8 cellular contexts compared by ENCODE assay signal in genomic region chr16:66521951-66522771, GRCh38. TPM values are rescaled to one million over a fixed set of nuclear protein-coding genes. Genes with fewer than 3 reads are reported as not detected.
A peak's percentile ranks its signal among the peaks of the same experiment; 100 is the strongest.
DNase-seq lines count a peak whose midpoint lies in the region; ATAC-seq, FAIRE-seq and TF ChIP-seq lines count a peak whose summit lies in the region.

No MANE protein-coding gene starts in this region.

- intact Hi-C loops in HepG2 (cut with micrococcal nuclease; ENCODE audit: unreplicated experiment) (no loop called here), dorsolateral prefrontal cortex (cut with DNase I) (no loop called here), psoas muscle (cut with DNase I) (no loop called here)

- no peak for TF ChIP-seq POLR2A in HepG2 (IDR thresholded peaks at IDR 0.05; ENCODE audit: insufficient read depth in 1 of 2, low read depth in 2 of 2, low read length in 2 of 2)

- H3K27me3 ChIP-seq in liver (ENCODE audit: control insufficient read depth in 4 of 4, insufficient read depth in 4 of 4, low read length in 3 of 4) (no peaks in the 10 kb centered on the region), HepG2 (ENCODE audit: control insufficient read depth in 1 of 2, insufficient read depth in 2 of 2, low read length in 2 of 2) (no peaks in the 10 kb centered on the region), dorsolateral prefrontal cortex (no peaks in the 10 kb centered on the region), psoas muscle (ENCODE audit: insufficient read depth in 3 of 3, low read length in 2 of 3) (no peaks in the 10 kb centered on the region)

- H3K4me3 ChIP-seq in liver (ENCODE audit: low read depth in 1 of 3, low read length in 3 of 3) (no peak overlapping the region), HepG2 (replicated peaks in 1 of 3; ENCODE audit: insufficient read depth in 1 of 3, low read depth in 2 of 3, low read length in 3 of 3) (no peak overlapping the region), dorsolateral prefrontal cortex (no peak overlapping the region), psoas muscle (no peak overlapping the region)
- no peak overlapping the region for H3K4me3 ChIP-seq in Jurkat, Clone E6-1 (ENCODE audit: low read length)

- H4K20me1 ChIP-seq in HepG2 (ENCODE audit: insufficient read depth, low read length), result no peaks in the 10 kb centered on the region

- H3K79me2 ChIP-seq in HepG2 (ENCODE audit: insufficient read depth, low read length), result no peaks in the 10 kb centered on the region

- DNase-seq in HepG2 (ENCODE audit: low spot score), result no peak
- peak; percentile 82 for DNase-seq in Jurkat, Clone E6-1 (ENCODE audit: low read depth, low spot score)
- peak; percentile 86 for DNase-seq in activated CD4-positive, alpha-beta T cell treated with anti-CD3 and anti-CD28 coated beads, Interleukin-2, amount 50 U/mL, for 1 hour
- DNase-seq in dorsolateral prefrontal cortex, result peak in 1 of 10 donors; percentile 10
- DNase-seq in psoas muscle, result no peak
- peak; percentile 72 for DNase-seq in ureter (ENCODE audit: low spot score)
- DNase-seq in NCI-H1694 (lab: John Stamatoyannopoulos, UW), result no peak

- H3K9me3 ChIP-seq in liver (ENCODE audit: control insufficient read depth in 4 of 4, low read length in 3 of 4) (no peaks in the 10 kb centered on the region), HepG2 (ENCODE audit: low read length) (no peaks in the 10 kb centered on the region), psoas muscle (no peaks in the 10 kb centered on the region)

- POLR2A ChIA-PET in HepG2 (lab: Yijun Ruan, JAX), result interaction anchor here (0.9 to 1.4 kb wide), 3 partner anchors 21 to 30 kb away, joined by 3 to 4 read pairs (median 3); partner anchors contain the start of gene CKLF

- H2AFZ ChIP-seq in HepG2 (ENCODE audit: low read length), result no peak overlapping the region

- CTCF ChIA-PET in HepG2 (lab: Yijun Ruan, JAX; ENCODE audit: low intra/inter-chr PET ratio, low total read pairs), result no interaction called here

- H3K27ac ChIP-seq in liver (ENCODE audit: low read depth in 1 of 2, low read length in 2 of 2) (peak overlapping the region; percentile 26 to 79), HepG2 (ENCODE audit: extremely low read length, insufficient read depth, low read length) (no peak overlapping the region), dorsolateral prefrontal cortex (peak overlapping the region in 54 of 59 donors; percentile 22 to 100 (median 72)), psoas muscle (peak overlapping the region; percentile 50)

- H3K4me1 ChIP-seq in liver (ENCODE audit: control insufficient read depth in 4 of 4, insufficient read depth in 4 of 4, low read length in 3 of 4) (peaks cover 7 to 38% (median 17%) of the 10 kb centered on the region in 4 donors), HepG2 (ENCODE audit: insufficient read depth, low read length) (peaks cover 22% of the 10 kb centered on the region), psoas muscle (peaks cover 33% of the 10 kb centered on the region)

- H3K9ac ChIP-seq in liver (ENCODE audit: low read depth in 1 of 2, low read length in 2 of 2) (peak overlapping the region in 1 of 2 donors; percentile 18), HepG2 (ENCODE audit: insufficient read depth, low read depth, low read length) (no peak overlapping the region)

- TF ChIP-seq RAD21 in liver (IDR thresholded peaks at IDR 0.05) (no peak), HepG2 (CRISPR knock-in tag; IDR thresholded peaks at IDR 0.05) (no peak)

- ATAC-seq in HepG2 (no peak), psoas muscle (peak in 3 of 4 donors; percentile 65 to 77 (median 65))

- H3K36me3 ChIP-seq in liver (ENCODE audit: control insufficient read depth in 4 of 4, insufficient read depth in 3 of 4, low read depth in 1 of 4, low read length in 3 of 4) (peaks cover 0 to 6% (median 1%) of the 10 kb centered on the region in 4 donors), HepG2 (replicated peaks in 1 of 2; ENCODE audit: control insufficient read depth in 1 of 2, insufficient read depth in 2 of 2, low read length in 2 of 2) (peaks cover 5 to 12% of the 10 kb centered on the region in 2 experiments; a peak in 4 of 5 replicates), psoas muscle (ENCODE audit: insufficient read depth in 1 of 2, low read depth in 1 of 2) (peaks cover 0 to 39% of the 10 kb centered on the region in 2 donors)

- in situ Hi-C loops in HepG2 (cut with HindIII; ENCODE audit: extremely low pct_ligation_motif_present, low pct_unique_long_range_greater_than_20kb), result no loop called here

- TF ChIP-seq CTCF in liver (IDR thresholded peaks at IDR 0.05; ENCODE audit: low read depth, low read length, missing input control) (no peak), HepG2 (CRISPR knock-in tag; IDR thresholded peaks at IDR 0.05) (no peak), dorsolateral prefrontal cortex (IDR thresholded peaks at IDR 0.05 in 54 of 56, conservative IDR thresholded peaks at IDR 0.05 in 2 of 56; ENCODE audit: low read depth in 1 of 56, partially characterized antibody in 56 of 56) (no peak), psoas muscle (IDR thresholded peaks at IDR 0.05) (no peak)

- BruUV-seq in HepG2 (replicated peaks; lab: Mats Ljungman, UMichigan), result no TSS peak

- no peak for FAIRE-seq in HepG2 (lab: Jason Lieb, UNC)

- TF ChIP-seq EP300 in HepG2 (IDR thresholded peaks at IDR 0.05; ENCODE audit: low read depth in 2 of 2, low read length in 2 of 2) (no peak), HepG2 (CRISPR knock-in tag; IDR thresholded peaks at IDR 0.05; ENCODE audit: borderline replicate concordance) (no peak)

- WGBS in liver, result 84% methylated on average over 17 of the region's 17 CpGs
- WGBS in HepG2 (ENCODE audit: low lambda C conversion rate), result 94% methylated on average over 17 of the region's 17 CpGs
- 80 to 84% (median 83%) methylated on average over 17 of the region's 17 CpGs for WGBS in psoas muscle, 3 donors

- H3K4me2 ChIP-seq in HepG2 (ENCODE audit: low read depth, low read length), result no peak overlapping the region

RNA-seq across cellular contexts. Expression of gene TK2, which starts 27.8 kb away (rescaled TPM):
- total RNA-seq in liver (10 to 100 TPM; 10.5 to 31.9 TPM), HepG2 (2016; rRNA removed; fragmentation: Illumina TruSeq; extraction: Trizol) (18.7 and 19.0 TPM in 2 replicates), dorsolateral prefrontal cortex (10 to 100 TPM; 39.7 to 71.2 (median 51.5) TPM), psoas muscle (10 to 100 TPM; 10.0 to 14.7 (median 12.2) TPM), ureter (37.9 TPM)
- polyA plus RNA-seq in liver (10 to 100 TPM; 19.5 to 22.5 TPM), HepG2 (2011; rRNA removed) (21.0 and 30.8 TPM in 2 replicates), psoas muscle (1 to 10 TPM; 4.0 to 9.2 (median 7.4) TPM)
- 6.7 and 7.1 TPM in 2 replicates for total RNA-seq in HepG2 (2016; cell fraction: cytosol; rRNA removed; fragmentation: Illumina TruSeq; extraction: Trizol; ENCODE audit: low read depth)
- total RNA-seq in HepG2 (2016; cell fraction: insoluble cytoplasmic fraction; rRNA removed; fragmentation: Illumina TruSeq; extraction: Trizol), result 18.5 and 19.5 TPM in 2 replicates
- 12.7 and 13.2 TPM in 2 replicates for total RNA-seq in HepG2 (2016; cell fraction: membrane; rRNA removed; fragmentation: Illumina TruSeq; extraction: Trizol)
- total RNA-seq in HepG2 (2016; cell fraction: nucleus; rRNA removed; fragmentation: Illumina TruSeq; extraction: Trizol), result 24.4 and 27.5 TPM in 2 replicates
- 10.3 and 11.7 TPM in 2 replicates for polyA plus RNA-seq in HepG2 (2011; cell fraction: cytosol; rRNA removed)
- polyA plus RNA-seq in HepG2 (2011; cell fraction: nucleus; rRNA removed), result 74.0 and 103 TPM in 2 replicates
- 12.9 and 15.4 TPM in 2 replicates for polyA plus RNA-seq in HepG2 (2012)
- 3.7 and 4.7 TPM in 2 replicates for polyA plus RNA-seq in HepG2 (2016; cell fraction: cytosol; fragmentation: Illumina TruSeq; extraction: Trizol; ENCODE audit: low read depth)
- polyA plus RNA-seq in HepG2 (2016; cell fraction: insoluble cytoplasmic fraction; fragmentation: Illumina TruSeq; extraction: Trizol; ENCODE audit: low read depth), result 15.5 and 18.0 TPM in 2 replicates
- 7.7 and 9.3 TPM in 2 replicates for polyA plus RNA-seq in HepG2 (2016; cell fraction: membrane; fragmentation: Illumina TruSeq; extraction: Trizol; ENCODE audit: low read depth)
- polyA plus RNA-seq in HepG2 (2016; cell fraction: nucleus; fragmentation: Illumina TruSeq; extraction: Trizol; ENCODE audit: insufficient read depth, low read depth), result 34.2 and 36.3 TPM in 2 replicates
- 27.6 and 35.2 TPM in 2 replicates for polyA minus RNA-seq in HepG2 (2011; rRNA and poly(A)+ RNA removed; ENCODE audit: low replicate concordance)
- polyA minus RNA-seq in HepG2 (2011; cell fraction: cytosol; rRNA and poly(A)+ RNA removed), result 6.0 and 6.2 TPM in 2 replicates
- polyA minus RNA-seq in HepG2 (2011; cell fraction: nucleus; rRNA and poly(A)+ RNA removed), result 23.8 and 26.7 TPM in 2 replicates
- polyA plus RNA-seq in Jurkat, Clone E6-1 (2012; ENCODE audit: insufficient read depth, insufficient read length), result 16.9 TPM

RNA-seq across cellular contexts. Expression of gene CKLF, which starts 30.2 kb away (rescaled TPM):
- 10 to 100 TPM in 1 of 2 donors, 1 to 10 TPM in 1; 9.5 to 36.1 TPM for total RNA-seq in liver
- polyA plus RNA-seq in liver, result 10 to 100 TPM; 19.3 to 23.6 TPM
- total RNA-seq in HepG2 (2016; rRNA removed; fragmentation: Illumina TruSeq; extraction: Trizol), result 83.0 and 120 TPM in 2 replicates
- 262 and 384 TPM in 2 replicates for total RNA-seq in HepG2 (2016; cell fraction: cytosol; rRNA removed; fragmentation: Illumina TruSeq; extraction: Trizol; ENCODE audit: low read depth)
- 80.2 and 129 TPM in 2 replicates for total RNA-seq in HepG2 (2016; cell fraction: insoluble cytoplasmic fraction; rRNA removed; fragmentation: Illumina TruSeq; extraction: Trizol)
- total RNA-seq in HepG2 (2016; cell fraction: membrane; rRNA removed; fragmentation: Illumina TruSeq; extraction: Trizol), result 165 and 224 TPM in 2 replicates
- total RNA-seq in HepG2 (2016; cell fraction: nucleus; rRNA removed; fragmentation: Illumina TruSeq; extraction: Trizol), result 56.6 and 61.7 TPM in 2 replicates
- 152 and 167 TPM in 2 replicates for polyA plus RNA-seq in HepG2 (2011; rRNA removed)
- 201 and 220 TPM in 2 replicates for polyA plus RNA-seq in HepG2 (2011; cell fraction: cytosol; rRNA removed)
- polyA plus RNA-seq in HepG2 (2011; cell fraction: nucleus; rRNA removed), result 45.6 and 74.1 TPM in 2 replicates
- polyA plus RNA-seq in HepG2 (2012), result 78.5 and 108 TPM in 2 replicates
- 345 and 456 TPM in 2 replicates for polyA plus RNA-seq in HepG2 (2016; cell fraction: cytosol; fragmentation: Illumina TruSeq; extraction: Trizol; ENCODE audit: low read depth)
- 86.2 and 89.6 TPM in 2 replicates for polyA plus RNA-seq in HepG2 (2016; cell fraction: insoluble cytoplasmic fraction; fragmentation: Illumina TruSeq; extraction: Trizol; ENCODE audit: low read depth)
- 169 and 229 TPM in 2 replicates for polyA plus RNA-seq in HepG2 (2016; cell fraction: membrane; fragmentation: Illumina TruSeq; extraction: Trizol; ENCODE audit: low read depth)
- 90.2 and 116 TPM in 2 replicates for polyA plus RNA-seq in HepG2 (2016; cell fraction: nucleus; fragmentation: Illumina TruSeq; extraction: Trizol; ENCODE audit: insufficient read depth, low read depth)
- polyA minus RNA-seq in HepG2 (2011; rRNA and poly(A)+ RNA removed; ENCODE audit: low replicate concordance), result 41.9 and 49.9 TPM in 2 replicates
- polyA minus RNA-seq in HepG2 (2011; cell fraction: cytosol; rRNA and poly(A)+ RNA removed), result 32.4 and 34.8 TPM in 2 replicates
- polyA minus RNA-seq in HepG2 (2011; cell fraction: nucleus; rRNA and poly(A)+ RNA removed), result 23.4 and 35.9 TPM in 2 replicates
- 665 TPM for polyA plus RNA-seq in Jurkat, Clone E6-1 (2012; ENCODE audit: insufficient read depth, insufficient read length)
- 10 to 100 TPM in 119 of 120 experiments, 1 to 10 TPM in 1; 9.9 to 33.4 (median 19.9) TPM for total RNA-seq in dorsolateral prefrontal cortex
- 1 to 10 TPM; 4.1 to 8.7 (median 6.4) TPM for total RNA-seq in psoas muscle
- polyA plus RNA-seq in psoas muscle, result 10 to 100 TPM in 2 of 3 donors, 1 to 10 TPM in 1; 5.4 to 21.1 (median 14.8) TPM
- 34.0 TPM for total RNA-seq in ureter

RNA-seq across cellular contexts. Expression of gene CMTM1, which starts 44.1 kb away (rescaled TPM):
- total RNA-seq in liver (under 1 TPM; 0.33 to 0.84 TPM), HepG2 (2016; rRNA removed; fragmentation: Illumina TruSeq; extraction: Trizol) (1.7 and 1.9 TPM in 2 replicates), dorsolateral prefrontal cortex (10 to 100 TPM in 61 of 120 experiments, 1 to 10 TPM in 59; 5.4 to 19.5 (median 10.1) TPM), psoas muscle (1 to 10 TPM in 1 of 4 donors, under 1 TPM in 1, not detected in 2; 0.76 to 1.1 TPM), ureter (4.3 TPM)
- polyA plus RNA-seq in liver (under 1 TPM; 0.32 to 0.64 TPM), HepG2 (2011; rRNA removed) (2.9 and 3.0 TPM in 2 replicates), psoas muscle (under 1 TPM in 2 of 3 donors, not detected in 1; 0.04 to 0.25 TPM)
- 0.30 TPM in 1 of 2 replicates, not detected in the other for total RNA-seq in HepG2 (2016; cell fraction: cytosol; rRNA removed; fragmentation: Illumina TruSeq; extraction: Trizol; ENCODE audit: low read depth)
- total RNA-seq in HepG2 (2016; cell fraction: insoluble cytoplasmic fraction; rRNA removed; fragmentation: Illumina TruSeq; extraction: Trizol), result 2.0 TPM in 2 replicates
- total RNA-seq in HepG2 (2016; cell fraction: membrane; rRNA removed; fragmentation: Illumina TruSeq; extraction: Trizol), result 0.77 and 0.93 TPM in 2 replicates
- total RNA-seq in HepG2 (2016; cell fraction: nucleus; rRNA removed; fragmentation: Illumina TruSeq; extraction: Trizol), result 1.3 and 1.6 TPM in 2 replicates
- polyA plus RNA-seq in HepG2 (2011; cell fraction: cytosol; rRNA removed), result 2.0 and 3.6 TPM in 2 replicates
- 3.5 and 4.0 TPM in 2 replicates for polyA plus RNA-seq in HepG2 (2011; cell fraction: nucleus; rRNA removed)
- polyA plus RNA-seq in HepG2 (2012), result 2.3 and 2.4 TPM in 2 replicates
- 0.19 TPM in 1 of 2 replicates, not detected in the other for polyA plus RNA-seq in HepG2 (2016; cell fraction: cytosol; fragmentation: Illumina TruSeq; extraction: Trizol; ENCODE audit: low read depth)
- 1.5 and 2.0 TPM in 2 replicates for polyA plus RNA-seq in HepG2 (2016; cell fraction: insoluble cytoplasmic fraction; fragmentation: Illumina TruSeq; extraction: Trizol; ENCODE audit: low read depth)
- 0.64 and 0.72 TPM in 2 replicates for polyA plus RNA-seq in HepG2 (2016; cell fraction: membrane; fragmentation: Illumina TruSeq; extraction: Trizol; ENCODE audit: low read depth)
- polyA plus RNA-seq in HepG2 (2016; cell fraction: nucleus; fragmentation: Illumina TruSeq; extraction: Trizol; ENCODE audit: insufficient read depth, low read depth), result 2.1 TPM in 2 replicates
- 2.2 and 5.1 TPM in 2 replicates for polyA minus RNA-seq in HepG2 (2011; rRNA and poly(A)+ RNA removed; ENCODE audit: low replicate concordance)
- 2.7 and 3.4 TPM in 2 replicates for polyA minus RNA-seq in HepG2 (2011; cell fraction: cytosol; rRNA and poly(A)+ RNA removed)
- 3.2 and 6.3 TPM in 2 replicates for polyA minus RNA-seq in HepG2 (2011; cell fraction: nucleus; rRNA and poly(A)+ RNA removed)
- polyA plus RNA-seq in Jurkat, Clone E6-1 (2012; ENCODE audit: insufficient read depth, insufficient read length), result 17.6 TPM

RNA-seq across cellular contexts. Expression of gene CMTM2, which starts 57.1 kb away (rescaled TPM):
- total RNA-seq in liver (1 to 10 TPM in 1 of 2 donors, under 1 TPM in 1; 0.50 to 1.1 TPM), HepG2 (2016; rRNA removed; fragmentation: Illumina TruSeq; extraction: Trizol) (not detected in 2 replicates), dorsolateral prefrontal cortex (1 to 10 TPM in 52 of 120 experiments, under 1 TPM in 37, not detected in 31; 0.43 to 5.1 (median 1.1) TPM), psoas muscle (not detected), ureter (not detected)
- polyA plus RNA-seq in liver (under 1 TPM; 0.57 to 0.67 TPM), HepG2 (2011; rRNA removed) (not detected in 2 replicates), psoas muscle (under 1 TPM in 1 of 3 donors, not detected in 2; 0.17 TPM)
- not detected in 2 replicates for total RNA-seq in HepG2 (2016; cell fraction: cytosol; rRNA removed; fragmentation: Illumina TruSeq; extraction: Trizol; ENCODE audit: low read depth)
- not detected in 2 replicates for total RNA-seq in HepG2 (2016; cell fraction: insoluble cytoplasmic fraction; rRNA removed; fragmentation: Illumina TruSeq; extraction: Trizol)
- not detected in 2 replicates for total RNA-seq in HepG2 (2016; cell fraction: membrane; rRNA removed; fragmentation: Illumina TruSeq; extraction: Trizol)
- total RNA-seq in HepG2 (2016; cell fraction: nucleus; rRNA removed; fragmentation: Illumina TruSeq; extraction: Trizol), result not detected in 2 replicates
- not detected in 2 replicates for polyA plus RNA-seq in HepG2 (2011; cell fraction: cytosol; rRNA removed)
- not detected in 2 replicates for polyA plus RNA-seq in HepG2 (2011; cell fraction: nucleus; rRNA removed)
- polyA plus RNA-seq in HepG2 (2012), result not detected in 2 replicates
- not detected in 2 replicates for polyA plus RNA-seq in HepG2 (2016; cell fraction: cytosol; fragmentation: Illumina TruSeq; extraction: Trizol; ENCODE audit: low read depth)
- polyA plus RNA-seq in HepG2 (2016; cell fraction: insoluble cytoplasmic fraction; fragmentation: Illumina TruSeq; extraction: Trizol; ENCODE audit: low read depth), result not detected in 2 replicates
- not detected in 2 replicates for polyA plus RNA-seq in HepG2 (2016; cell fraction: membrane; fragmentation: Illumina TruSeq; extraction: Trizol; ENCODE audit: low read depth)
- not detected in 2 replicates for polyA plus RNA-seq in HepG2 (2016; cell fraction: nucleus; fragmentation: Illumina TruSeq; extraction: Trizol; ENCODE audit: insufficient read depth, low read depth)
- polyA minus RNA-seq in HepG2 (2011; rRNA and poly(A)+ RNA removed; ENCODE audit: low replicate concordance), result not detected in 2 replicates
- not detected in 2 replicates for polyA minus RNA-seq in HepG2 (2011; cell fraction: cytosol; rRNA and poly(A)+ RNA removed)
- not detected in 2 replicates for polyA minus RNA-seq in HepG2 (2011; cell fraction: nucleus; rRNA and poly(A)+ RNA removed)
- polyA plus RNA-seq in Jurkat, Clone E6-1 (2012; ENCODE audit: insufficient read depth, insufficient read length), result 2.6 TPM

Comparison
In these comparisons a context has a peak if more than half of its experiments do, and no peak if none do; other contexts are left out.
1. DNase-seq: peak in Jurkat, Clone E6-1 (single experiment), activated CD4-positive, alpha-beta T cell treated with anti-CD3 and anti-CD28 coated beads, Interleukin-2, amount 50 U/mL, for 1 hour (single experiment) and ureter (single experiment); none in HepG2 (single experiment), psoas muscle (0 of 2) and NCI-H1694 (single experiment).